ENCODE assay signal across 21 cellular contexts in genomic region chr1:70980361-70980760, GRCh38.
DNase-seq lines count a peak whose midpoint lies in the region; ATAC-seq, FAIRE-seq and TF ChIP-seq lines count a peak whose summit lies in the region.
"Had no signal": no experiment of that assay in that cellular context is flagged by ENCODE, and none has a peak within 500 bp of the region (broad histone marks: within the 10 kb centered on the region; RNA-seq: fewer than 3 reads in every experiment).

No MANE protein-coding gene starts in this region.

- no peak for TF ChIP-seq RAD21 in H1 (IDR thresholded peaks at IDR 0.05 in 1 of 2, conservative IDR thresholded peaks at IDR 0.05 in 1 of 2; ENCODE audit: low read depth in 2 of 2, low read length in 2 of 2)

- H2AFZ ChIP-seq in OCI-LY3 (ENCODE audit: low read depth, low read length) = no peak overlapping the region
- H2AFZ ChIP-seq in H1 (ENCODE audit: low read length) = no peak overlapping the region
- H2AFZ ChIP-seq: GM23248 had no signal

- H3K14ac ChIP-seq in H1 (ENCODE audit: insufficient read length) = no peak overlapping the region

- no peak overlapping the region for H2BK20ac ChIP-seq in H1 (ENCODE audit: low read length)

- intact Hi-C loops in transverse colon (cut with DNase I; ENCODE audit: low total_unique reads) = no loop called here

- WGBS in H1 (ENCODE audit: extremely low coverage in 1 of 2, insufficient coverage in 1 of 2, insufficient read length in 1 of 2, insufficient replicate concordance in 2 of 2, low coverage in 1 of 2, low lambda C conversion rate in 2 of 2, missing lambda C conversion rate in 1 of 2), 2 experiments = 100% methylated on average over 1 of the region's 1 CpG; no CpG with 5 or more reads in 1 of the 2 experiments
- 74 to 83% methylated on average over 1 of the region's 1 CpG for WGBS in transverse colon (ENCODE audit: low coverage in 1 of 2), 2 donors

- no peak overlapping the region for H2BK15ac ChIP-seq in H1 (ENCODE audit: low read length)

- CTCF ChIA-PET in H1 (lab: Charles Lee; ENCODE audit: partially characterized antibody) = interaction anchor here (1.1 to 5.3 kb wide), 5 partner anchors 10 to 34 kb away, joined by 3 to 44 read pairs (median 5); no protein-coding TSS in a partner anchor

- in situ Hi-C loops in transverse colon (cut with MboI; ENCODE audit: low pct_ligation_motif_present in 1 of 4, low pct_unique_long_range_greater_than_20kb in 1 of 4, low sequenced_read_pairs in 3 of 4) = no loop called here

- no peak overlapping the region for H3K23ac ChIP-seq in H1 (ENCODE audit: insufficient read length)

- H2BK12ac ChIP-seq in H1 (ENCODE audit: low read depth, low read length) = no peak overlapping the region

- no peak for FAIRE-seq in H1 (lab: Jason Lieb, UNC)
- FAIRE-seq: D721Med, G401.6, GM12891, GM18507, HTR-8/SVneo had no signal

- H4K91ac ChIP-seq in H1 (replicated peaks; ENCODE audit: insufficient read length, low read length) = no peak overlapping the region

- no peaks in the 10 kb centered on the region for H3K9me3 ChIP-seq in BLaER1 treated with 17β-estradiol and CSF1 and Interleukin-3, amounts not matched to agents 10 nM and 100 nM (replicated peaks in 1 of 11)
- H3K9me3 ChIP-seq in OCI-LY3 (ENCODE audit: insufficient read depth, low read length) = no peaks in the 10 kb centered on the region
- no peaks in the 10 kb centered on the region for H3K9me3 ChIP-seq in H1 (ENCODE audit: insufficient read depth in 2 of 2, low read depth in 1 of 2, low read length in 1 of 2)
- no peaks in the 10 kb centered on the region for H3K9me3 ChIP-seq in transverse colon
- H3K9me3 ChIP-seq: BE2C, Caco-2 had no signal

- TF ChIP-seq POLR2A in H1 (IDR thresholded peaks at IDR 0.05; ENCODE audit: control extremely low read depth in 1 of 2, low read depth in 2 of 2, low read length in 2 of 2) (no peak), transverse colon (IDR thresholded peaks at IDR 0.05) (no peak)

- ATAC-seq in HG02852 (IDR thresholded peaks at IDR 0.05; ENCODE audit: unreplicated experiment) = no peak
- ATAC-seq: HCT116 had no signal

- H3K4me1 ChIP-seq in BLaER1 treated with 17β-estradiol and CSF1 and Interleukin-3, amounts not matched to agents 10 nM and 100 nM = peaks cover 0 to 45% (median 16%) of the 10 kb centered on the region in 10 experiments; a peak in 11 of 20 replicates
- H3K4me1 ChIP-seq in OCI-LY3 (ENCODE audit: low read length) (peaks cover 38% of the 10 kb centered on the region), H1 (replicated peaks in 1 of 4; ENCODE audit: control insufficient read depth in 3 of 4, insufficient read depth in 4 of 4, low read length in 3 of 4) (no peaks in the 10 kb centered on the region), transverse colon (peaks cover 0 to 3% (median 0%) of the 10 kb centered on the region in 4 donors)
- H3K4me1 ChIP-seq: BE2C, Caco-2 had no signal

- no peak overlapping the region for H2BK120ac ChIP-seq in H1 (replicated peaks; ENCODE audit: low read depth, low read length)

- H3K27me3 ChIP-seq in BLaER1 treated with 17β-estradiol and CSF1 and Interleukin-3, amounts not matched to agents 10 nM and 100 nM = no peaks in the 10 kb centered on the region
- H3K27me3 ChIP-seq in OCI-LY3 (ENCODE audit: low read depth, low read length) = no peaks in the 10 kb centered on the region
- H3K27me3 ChIP-seq in H1 (replicated peaks in 1 of 4; ENCODE audit: control insufficient read depth in 3 of 4, extremely low read depth in 1 of 4, insufficient read depth in 3 of 4, low read length in 3 of 4) = no peaks in the 10 kb centered on the region
- no peaks in the 10 kb centered on the region for H3K27me3 ChIP-seq in transverse colon
- H3K27me3 ChIP-seq: BE2C had no signal

- H4K8ac ChIP-seq in H1 (ENCODE audit: extremely low read depth, insufficient read depth, low read length) = no peak overlapping the region

- H4K20me1 ChIP-seq in BLaER1 treated with 17β-estradiol and CSF1 and Interleukin-3, amounts not matched to agents 10 nM and 100 nM = no peaks in the 10 kb centered on the region
- H4K20me1 ChIP-seq in OCI-LY3 (ENCODE audit: insufficient read depth, low read length) = no peaks in the 10 kb centered on the region
- H4K20me1 ChIP-seq in H1 (replicated peaks in 1 of 2; ENCODE audit: control insufficient read depth in 1 of 2, insufficient read depth in 2 of 2, low read length in 2 of 2) = no peaks in the 10 kb centered on the region

- no peaks in the 10 kb centered on the region for H3K23me2 ChIP-seq in H1 (ENCODE audit: low read depth, low read length)

- POLR2A ChIA-PET in H1 (lab: Charles Lee; ENCODE audit: partially characterized antibody) = no interaction called here

- TF ChIP-seq EP300 in H1 (IDR thresholded peaks at IDR 0.05; ENCODE audit: borderline replicate concordance in 1 of 2, low read depth in 2 of 2, low read length in 2 of 2) (no peak), transverse colon (IDR thresholded peaks at IDR 0.05; ENCODE audit: low read depth) (no peak)

- H3K36me3 ChIP-seq in BLaER1 treated with 17β-estradiol and CSF1 and Interleukin-3, amounts not matched to agents 10 nM and 100 nM = no peaks in the 10 kb centered on the region
- H3K36me3 ChIP-seq in OCI-LY3 (replicated peaks; ENCODE audit: low read depth, low read length) (no peaks in the 10 kb centered on the region), H1 (ENCODE audit: control insufficient read depth in 2 of 4, insufficient read depth in 4 of 4, low read length in 3 of 4) (no peaks in the 10 kb centered on the region), transverse colon (no peaks in the 10 kb centered on the region)
- H3K36me3 ChIP-seq: BE2C had no signal

- no peak overlapping the region for H3K56ac ChIP-seq in H1 (replicated peaks; ENCODE audit: insufficient read length, low read depth, low read length)

- H3K79me2 ChIP-seq in OCI-LY3 (ENCODE audit: low read length) (no peaks in the 10 kb centered on the region), H1 (ENCODE audit: control insufficient read depth in 1 of 2, insufficient read depth in 2 of 2, low read length in 2 of 2) (no peaks in the 10 kb centered on the region)

- DNase-seq in H1 (ENCODE audit: low read depth in 1 of 2, low spot score in 2 of 2) = no peak
- DNase-seq in NCI-H1930 (lab: John Stamatoyannopoulos, UW) = no peak
- DNase-seq in transverse colon = no peak
- DNase-seq: ACHN; BE2C; Caco-2; CD4-positive, alpha-beta T cell; GM23248; H7; HFFc6; IMR-90 had no signal

- no peak overlapping the region for H2AK5ac ChIP-seq in H1 (ENCODE audit: low read depth, low read length)

- no peak overlapping the region for H2BK5ac ChIP-seq in H1 (ENCODE audit: low read depth, low read length)

- H3K9ac ChIP-seq in BLaER1 treated with 17β-estradiol and CSF1 and Interleukin-3, amounts not matched to agents 10 nM and 100 nM = no peak overlapping the region
- H3K9ac ChIP-seq in OCI-LY3 (ENCODE audit: low read length) (no peak overlapping the region), H1 (replicated peaks in 1 of 4; ENCODE audit: extremely low read depth in 1 of 4, low read depth in 3 of 4, low read length in 3 of 4) (no peak overlapping the region)
- H3K9ac ChIP-seq: GM23248 had no signal

- TF ChIP-seq CTCF in OCI-LY3 (IDR thresholded peaks at IDR 0.05; ENCODE audit: low read depth, low read length) (no peak), H1 (IDR thresholded peaks at IDR 0.05; ENCODE audit: control extremely low read depth in 1 of 3, insufficient read depth in 1 of 3, low read depth in 1 of 3, low read length in 3 of 3) (no peak), transverse colon (IDR thresholded peaks at IDR 0.05) (no peak)

- H3K4ac ChIP-seq in H1 (replicated peaks; ENCODE audit: insufficient read length, low read depth, low read length) = no peak overlapping the region

- H4K5ac ChIP-seq in H1 (ENCODE audit: insufficient read length, low read depth, low read length) = no peak overlapping the region

- peak overlapping the region in 2 of 11 experiments; percentile 44 to 48; a peak in 5 of 22 replicates for H3K27ac ChIP-seq in BLaER1 treated with 17β-estradiol and CSF1 and Interleukin-3, amounts not matched to agents 10 nM and 100 nM
- H3K27ac ChIP-seq in OCI-LY3 (ENCODE audit: low read length) = peak overlapping the region; percentile 15; the same call in 1 of the 2 replicates
- no peak overlapping the region for H3K27ac ChIP-seq in H1 (ENCODE audit: low read depth, low read length)
- no peak overlapping the region for H3K27ac ChIP-seq in transverse colon
- H3K27ac ChIP-seq: C4-2B, GM23248 had no signal

- H3K4me3 ChIP-seq in BLaER1 treated with 17β-estradiol and CSF1 and Interleukin-3, amounts not matched to agents 10 nM and 100 nM = no peak overlapping the region
- H3K4me3 ChIP-seq in OCI-LY3 (ENCODE audit: low read length) = peak overlapping the region; percentile 32; the same call in 1 of the 2 replicates
- H3K4me3 ChIP-seq in H1 (ENCODE audit: extremely low read depth in 1 of 4, insufficient read depth in 2 of 4, low read depth in 3 of 4, low read length in 4 of 4) = no peak overlapping the region
- no peak overlapping the region for H3K4me3 ChIP-seq in transverse colon
- H3K4me3 ChIP-seq: GM23248 had no signal

- no peaks in the 10 kb centered on the region for H3K79me1 ChIP-seq in H1 (ENCODE audit: low read depth, low read length)

- H3K18ac ChIP-seq in H1 (ENCODE audit: extremely low read depth, low read length) = no peak overlapping the region

- H3K4me2 ChIP-seq in BLaER1 treated with 17β-estradiol and CSF1 and Interleukin-3, amounts not matched to agents 10 nM and 100 nM = peak overlapping the region in 6 of 11 experiments; percentile 21 to 92 (median 70); a peak in 10 of 22 replicates
- peak overlapping the region; percentile 71 for H3K4me2 ChIP-seq in OCI-LY3 (ENCODE audit: low read length)
- no peak overlapping the region for H3K4me2 ChIP-seq in H1 (ENCODE audit: insufficient read depth in 1 of 2, low read depth in 2 of 2, low read length in 2 of 2)

TF ChIP-seq in H1, 55 proteins besides CTCF, POLR2A, EP300 and RAD21:
- TF ChIP-seq TEAD4 (IDR thresholded peaks at IDR 0.05; ENCODE audit: low read depth, low read length) = peak; percentile 87
- no peak for TF ChIP-seq YY1 (IDR thresholded peaks at IDR 0.05; ENCODE audit: low read depth, low read length)

Comparison
In these comparisons a context has a peak if more than half of its experiments do, and no peak if none do; other contexts are left out.
1. H3K4me2 ChIP-seq: peak in BLaER1 treated with 17β-estradiol and CSF1 and Interleukin-3, amounts not matched to agents 10 nM and 100 nM (6 of 11) and OCI-LY3 (single experiment); none in H1 (0 of 2).